In genomic region chr12:114408881-114409795, GRCh38 we compare ENCODE assay signal across 12 cellular contexts. TPM values are rescaled to one million over a fixed set of nuclear protein-coding genes. Genes with fewer than 3 reads are reported as not detected.
DNase-seq lines count a peak whose midpoint lies in the region; ATAC-seq, FAIRE-seq and TF ChIP-seq lines count a peak whose summit lies in the region.
"Had no signal": no experiment of that assay in that cellular context is flagged by ENCODE, and none has a peak within 500 bp of the region (broad histone marks: within the 10 kb centered on the region; RNA-seq: fewer than 3 reads in every experiment).

No MANE protein-coding gene starts in this region.

- peak overlapping the region; percentile 8 for H3K4me3 Mint-ChIP-seq in activated CD8-positive, alpha-beta T cell treated with anti-CD3 and anti-CD28 coated beads for 36 hours

- H3K27me3 ChIP-seq in heart left ventricle (peaks cover 0 to 97% (median 0%) of the 10 kb centered on the region in 9 donors), psoas muscle (ENCODE audit: insufficient read depth in 3 of 3, low read length in 2 of 3) (peaks cover 0 to 100% (median 58%) of the 10 kb centered on the region in 3 donors)

- peaks cover 0 to 29% (median 12%) of the 10 kb centered on the region in 12 donors for H3K4me1 ChIP-seq in heart left ventricle
- no peaks in the 10 kb centered on the region for H3K4me1 ChIP-seq in psoas muscle

- CTCF ChIA-PET in activated CD8-positive, alpha-beta T cell treated with anti-CD3 and anti-CD28 coated beads for 36 hours (lab: Charles Lee), result no interaction called here

- peaks cover 15% of the 10 kb centered on the region for H3K4me1 Mint-ChIP-seq in activated CD8-positive, alpha-beta T cell treated with anti-CD3 and anti-CD28 coated beads for 36 hours (ENCODE audit: low read depth)

- FAIRE-seq in GM19239 (lab: Jason Lieb, UNC), result no peak
- FAIRE-seq: G401.6 had no signal

- intact Hi-C loops in activated CD8-positive, alpha-beta T cell treated with anti-CD3 and anti-CD28 coated beads for 36 hours (cut with micrococcal nuclease), result loop anchor here (10.0 kb wide), 1 partner anchor 276 kb away; the partner anchor contains the start of gene TBX3
- intact Hi-C loops in heart left ventricle (cut with DNase I), result loop anchor here in 3 of 10 donors (5.0 to 10.0 kb wide), 5 partner anchors 38 to 68 kb away; no protein-coding TSS in a partner anchor
- intact Hi-C loops in psoas muscle (cut with DNase I), result no loop called here

- H3K4me3 ChIP-seq in heart left ventricle (peak overlapping the region; percentile 15 to 88 (median 65)), psoas muscle (peak overlapping the region; percentile 56)

- H3K27ac Mint-ChIP-seq in activated CD8-positive, alpha-beta T cell treated with anti-CD3 and anti-CD28 coated beads for 36 hours, result no peak overlapping the region

- 3 to 5% (median 4%) methylated on average over 43 to 67 of the region's 67 CpGs for WGBS in heart left ventricle, 4 donors
- 2 to 3% (median 2%) methylated on average over 67 of the region's 67 CpGs for WGBS in psoas muscle, 3 donors

- no peaks in the 10 kb centered on the region for H3K9me3 ChIP-seq in heart left ventricle
- no peaks in the 10 kb centered on the region for H3K9me3 ChIP-seq in psoas muscle

- no peak for TF ChIP-seq POLR2A in heart left ventricle (IDR thresholded peaks at IDR 0.05)

- POLR2A ChIA-PET in activated CD8-positive, alpha-beta T cell treated with anti-CD3 and anti-CD28 coated beads for 36 hours (lab: Charles Lee), result interaction anchor here (0.9 kb wide), 1 partner anchor 37 kb away, joined by 3 read pairs; no protein-coding TSS in a partner anchor

- H3K36me3 Mint-ChIP-seq in activated CD8-positive, alpha-beta T cell treated with anti-CD3 and anti-CD28 coated beads for 36 hours (ENCODE audit: low read depth), result peaks cover 2% of the 10 kb centered on the region

- H3K36me3 ChIP-seq in heart left ventricle (no peaks in the 10 kb centered on the region), psoas muscle (ENCODE audit: insufficient read depth in 1 of 2, low read depth in 1 of 2) (no peaks in the 10 kb centered on the region)

- no peak for ATAC-seq in activated CD8-positive, alpha-beta T cell treated with anti-CD3 and anti-CD28 coated beads for 36 hours
- ATAC-seq in heart left ventricle, result peak; percentile 12 to 48 (median 39)
- ATAC-seq in psoas muscle, result peak in 1 of 4 donors; percentile 35
- no peak for ATAC-seq in GM18870 (IDR thresholded peaks at IDR 0.05; ENCODE audit: unreplicated experiment)
- ATAC-seq: left colon, PC-3 had no signal

- peak; percentile 73 for DNase-seq in Daoy (ENCODE audit: low read depth)
- DNase-seq in activated CD8-positive, alpha-beta T cell treated with anti-CD3 and anti-CD28 coated beads for 36 hours, result no peak
- DNase-seq in heart left ventricle, result peak; percentile 39 to 80 (median 65)
- DNase-seq in psoas muscle, result peak in 1 of 2 donors; percentile 39
- DNase-seq in GM19239 (ENCODE audit: insufficient read length, low spot score), result no peak
- no peak for DNase-seq in DMS53 treated with DMSO at 0.1 percent for 48 hours (lab: John Stamatoyannopoulos, UW; ENCODE audit: unreplicated experiment)
- DNase-seq in stimulated activated CD4-positive, alpha-beta T cell treated with anti-CD3 and anti-CD28 coated beads, Interleukin-12 subunit alpha, Interleukin-12 subunit beta, amount 100 ng/mL, for 4 hours, result no peak
- DNase-seq: left colon, PC-3 had no signal

- H3K27me3 Mint-ChIP-seq in activated CD8-positive, alpha-beta T cell treated with anti-CD3 and anti-CD28 coated beads for 36 hours, result peaks cover 86% of the 10 kb centered on the region

- H3K9me3 Mint-ChIP-seq in activated CD8-positive, alpha-beta T cell treated with anti-CD3 and anti-CD28 coated beads for 36 hours, result no peaks in the 10 kb centered on the region

- H3K27ac ChIP-seq in heart left ventricle (peak overlapping the region; percentile 57 to 96 (median 90)), psoas muscle (no peak overlapping the region)
- H3K27ac ChIP-seq: KMS-11 had no signal

- no peak for TF ChIP-seq CTCF in activated CD8-positive, alpha-beta T cell treated with anti-CD3 and anti-CD28 coated beads for 36 hours (IDR thresholded peaks at IDR 0.05)
- TF ChIP-seq CTCF in heart left ventricle (IDR thresholded peaks at IDR 0.05) (peak in 4 of 12 donors; percentile 6 to 15 (median 9)), psoas muscle (IDR thresholded peaks at IDR 0.05) (no peak)

RNA-seq across cellular contexts. Expression of gene TBX5, which starts 3.2 kb away (rescaled TPM):
- 2.9 and 4.5 TPM in 2 replicates for total RNA-seq in Daoy (2014; rRNA removed; shearing (Covaris generic))
- not detected for total RNA-seq in activated CD8-positive, alpha-beta T cell treated with anti-CD3 and anti-CD28 coated beads for 36 hours
- total RNA-seq in heart left ventricle (10 to 100 TPM; 33.6 to 74.5 (median 44.9) TPM), psoas muscle (under 1 TPM in 1 of 4 donors, not detected in 3; 0.26 TPM)
- polyA plus RNA-seq in heart left ventricle (10 to 100 TPM in 1 of 2 donors, 1 to 10 TPM in 1; 8.1 to 21.3 TPM), psoas muscle (not detected)
- total RNA-seq: left colon, PC-3 had no signal

Comparison
In these comparisons a context has a peak if more than half of its experiments do, and no peak if none do; other contexts are left out.
1. DNase-seq: peak in Daoy (single experiment) and heart left ventricle (5 of 5); none in activated CD8-positive, alpha-beta T cell treated with anti-CD3 and anti-CD28 coated beads for 36 hours (single experiment), GM19239 (single experiment), DMS53 treated with DMSO at 0.1 percent for 48 hours (single experiment) and stimulated activated CD4-positive, alpha-beta T cell treated with anti-CD3 and anti-CD28 coated beads, Interleukin-12 subunit alpha, Interleukin-12 subunit beta, amount 100 ng/mL, for 4 hours (single experiment).
2. ATAC-seq: peak in heart left ventricle (4 of 4); none in activated CD8-positive, alpha-beta T cell treated with anti-CD3 and anti-CD28 coated beads for 36 hours (single experiment) and GM18870 (single experiment).